ENCODE assay signal across 8 cellular contexts in the genomic region with DNA sequence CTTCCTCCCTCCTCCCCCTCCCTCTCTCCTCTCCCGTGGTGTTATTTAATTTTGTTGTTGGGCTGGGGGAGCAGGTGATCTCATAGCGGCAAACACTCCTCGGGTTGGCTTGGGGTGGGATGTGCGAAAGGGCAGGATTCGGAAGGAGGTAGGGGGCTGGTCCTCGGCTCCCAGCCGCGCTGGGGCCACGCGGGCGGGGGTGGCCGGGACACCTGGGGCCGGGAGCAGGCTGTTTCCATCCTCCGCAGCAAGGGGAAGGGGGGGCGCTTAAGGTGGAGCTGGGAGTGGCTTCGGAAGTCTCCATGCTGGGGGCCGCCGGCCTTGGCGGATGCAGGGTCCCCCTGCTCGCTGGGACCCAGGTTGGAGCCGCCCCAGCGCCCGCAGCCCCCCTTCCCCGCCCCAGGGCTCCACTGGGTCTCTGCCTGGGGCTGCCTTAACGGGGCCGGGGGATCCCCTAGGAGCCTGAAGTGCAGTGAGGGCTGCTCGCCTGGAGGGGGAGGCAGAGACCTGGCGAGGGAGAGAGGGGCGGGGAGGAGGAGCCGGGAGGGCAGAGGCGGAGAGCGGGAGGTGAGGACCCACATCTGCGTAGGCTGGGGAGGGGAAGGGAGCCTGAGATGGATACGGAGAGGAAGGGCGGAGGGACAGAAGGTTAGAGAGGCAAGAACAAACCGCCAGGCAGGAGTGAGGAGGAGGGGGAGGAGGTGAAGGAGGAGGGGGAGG. TPM values are rescaled to one million over a fixed set of nuclear protein-coding genes. Genes with fewer than 3 reads are reported as not detected.
DNase-seq lines count a peak whose midpoint lies in the region; TF ChIP-seq lines count a peak whose summit lies in the region.

No MANE protein-coding gene starts in this region.

- in situ Hi-C loops in transverse colon (cut with MboI; ENCODE audit: low pct_ligation_motif_present in 1 of 4, low pct_unique_long_range_greater_than_20kb in 1 of 4, low sequenced_read_pairs in 3 of 4): loop anchor here in 1 of 4 donors (10.0 kb wide), 1 partner anchor 98 kb away; a partner anchor contains a TSS

- no peak overlapping the region for H3K27ac Mint-ChIP-seq in HFFc6
- peak overlapping the region; percentile 77 for H3K27ac Mint-ChIP-seq in activated naive CD8-positive, alpha-beta T cell treated with anti-CD3 and anti-CD28 coated beads for 36 hours

- peak overlapping the region; percentile 69 for H3K4me3 Mint-ChIP-seq in HFFc6
- H3K4me3 Mint-ChIP-seq in activated naive CD8-positive, alpha-beta T cell treated with anti-CD3 and anti-CD28 coated beads for 36 hours: peak overlapping the region; percentile 86

- H3K36me3 Mint-ChIP-seq in HFFc6 (ENCODE audit: low read depth): no peaks in the 10 kb centered on the region
- no peaks in the 10 kb centered on the region for H3K36me3 Mint-ChIP-seq in activated naive CD8-positive, alpha-beta T cell treated with anti-CD3 and anti-CD28 coated beads for 36 hours

- H3K36me3 ChIP-seq in ES-I3 (ENCODE audit: insufficient read depth, low read length) (no peaks in the 10 kb centered on the region), transverse colon (no peaks in the 10 kb centered on the region)

- peak; percentile 45 for DNase-seq in HFFc6
- peak; percentile 81 for DNase-seq in NCI-H1092 treated with DMSO at 0.1 percent for 48 hours (lab: John Stamatoyannopoulos, UW)
- peak; percentile 67 for DNase-seq in SKM-1 treated with dmso at 0.1 percent for 144 hours (lab: John Stamatoyannopoulos, UW; ENCODE audit: unreplicated experiment)
- peak; percentile 94 for DNase-seq in activated naive CD8-positive, alpha-beta T cell treated with anti-CD3 and anti-CD28 coated beads for 36 hours
- DNase-seq in cardiac septum (ENCODE audit: low spot score): peak; percentile 92
- peak; percentile 89 for DNase-seq in pons (ENCODE audit: low spot score)
- peak; percentile 92 for DNase-seq in transverse colon

- intact Hi-C loops in cardiac septum (cut with DNase I): loop anchor here (5.0 kb wide), 2 partner anchors 191 to 311 kb away; a partner anchor contains a TSS
- intact Hi-C loops in transverse colon (cut with DNase I; ENCODE audit: low total_unique reads): loop anchor here (5.0 kb wide), 1 partner anchor 91 kb away; no protein-coding TSS in a partner anchor

- peak overlapping the region; percentile 60 for H3K9ac ChIP-seq in ES-I3 (ENCODE audit: low read depth, low read length)

- H3K4me3 ChIP-seq in transverse colon: peak overlapping the region; percentile 34 to 54 (median 45)

- H3K4me1 Mint-ChIP-seq in HFFc6 (ENCODE audit: low read depth): peaks cover 21% of the 10 kb centered on the region
- H3K4me1 Mint-ChIP-seq in activated naive CD8-positive, alpha-beta T cell treated with anti-CD3 and anti-CD28 coated beads for 36 hours: peaks cover 28% of the 10 kb centered on the region

- H3K27me3 Mint-ChIP-seq in HFFc6 (ENCODE audit: insufficient read depth): peaks cover 22% of the 10 kb centered on the region
- H3K27me3 Mint-ChIP-seq in activated naive CD8-positive, alpha-beta T cell treated with anti-CD3 and anti-CD28 coated beads for 36 hours: no peaks in the 10 kb centered on the region

- H3K4me1 ChIP-seq in ES-I3 (ENCODE audit: insufficient read depth, low read length) (peaks cover 4% of the 10 kb centered on the region), transverse colon (peaks cover 8 to 27% (median 13%) of the 10 kb centered on the region in 4 donors)

- TF ChIP-seq POLR2A in transverse colon (IDR thresholded peaks at IDR 0.05): peak; percentile 32

- H3K9me3 Mint-ChIP-seq in HFFc6: no peaks in the 10 kb centered on the region
- H3K9me3 Mint-ChIP-seq in activated naive CD8-positive, alpha-beta T cell treated with anti-CD3 and anti-CD28 coated beads for 36 hours: no peaks in the 10 kb centered on the region

- 0 to 1% methylated on average over 5 to 26 of the region's 36 CpGs for whole genome bisulfite sequencing in transverse colon (ENCODE audit: low coverage in 1 of 2), 2 donors

- no peaks in the 10 kb centered on the region for H3K27me3 ChIP-seq in transverse colon

- peak overlapping the region; percentile 81 to 90 (median 84) for H3K27ac ChIP-seq in transverse colon

- H3K9me3 ChIP-seq in ES-I3 (ENCODE audit: control insufficient read depth, insufficient read depth, low read length) (no peaks in the 10 kb centered on the region), transverse colon (no peaks in the 10 kb centered on the region)

- TF ChIP-seq EP300 in transverse colon (IDR thresholded peaks at IDR 0.05; ENCODE audit: low read depth): no peak

- TF ChIP-seq CTCF in HFFc6 (IDR thresholded peaks at IDR 0.05) (peak; percentile 85), transverse colon (IDR thresholded peaks at IDR 0.05) (peak; percentile 87 to 94 (median 90))

RNA-seq across cellular contexts. Expression of a gene that starts 0.4 kb away (rescaled TPM):
- total RNA-seq in HFFc6 (2021; fragmentation: NEBNext Ultra II Directional; extraction: Animal tissue kit (Norgen Biotek cat#: 25700)): 1 to 10 TPM in 4 of 6 experiments, under 1 TPM in 2; 0.53 to 2.5 (median 1.4) TPM
- 10 to 100 TPM; 11.9 to 14.1 TPM for total RNA-seq in activated naive CD8-positive, alpha-beta T cell treated with anti-CD3 and anti-CD28 coated beads for 36 hours
- total RNA-seq in cardiac septum: 6.5 TPM
- 1 to 10 TPM in 2 of 4 donors, not detected in 2; 1.4 to 2.5 TPM for total RNA-seq in transverse colon

RNA-seq across cellular contexts. Expression of a gene that starts 9.2 kb away (rescaled TPM):
- total RNA-seq in HFFc6 (2021; fragmentation: NEBNext Ultra II Directional; extraction: Animal tissue kit (Norgen Biotek cat#: 25700)): 1 to 10 TPM; 3.8 to 5.7 (median 4.4) TPM
- 10 to 100 TPM in 1 of 2 experiments, 1 to 10 TPM in 1; 9.3 to 10.1 TPM for total RNA-seq in activated naive CD8-positive, alpha-beta T cell treated with anti-CD3 and anti-CD28 coated beads for 36 hours
- total RNA-seq in cardiac septum: 4.4 TPM
- 10 to 100 TPM in 3 of 4 donors, 1 to 10 TPM in 1; 8.7 to 13.8 (median 11.6) TPM for total RNA-seq in transverse colon

RNA-seq across cellular contexts. Expression of a gene that starts 26.5 kb away (rescaled TPM):
- under 1 TPM in 4 of 6 experiments, not detected in 2; 0.12 to 0.23 (median 0.18) TPM for total RNA-seq in HFFc6 (2021; fragmentation: NEBNext Ultra II Directional; extraction: Animal tissue kit (Norgen Biotek cat#: 25700))
- total RNA-seq in activated naive CD8-positive, alpha-beta T cell treated with anti-CD3 and anti-CD28 coated beads for 36 hours: under 1 TPM; 0.21 to 0.24 TPM
- not detected for total RNA-seq in cardiac septum
- 1 to 10 TPM in 1 of 4 donors, under 1 TPM in 1, not detected in 2; 0.41 to 1.1 TPM for total RNA-seq in transverse colon

RNA-seq across cellular contexts. Expression of a gene that starts 27.0 kb away (rescaled TPM):
- total RNA-seq in HFFc6 (2021; fragmentation: NEBNext Ultra II Directional; extraction: Animal tissue kit (Norgen Biotek cat#: 25700)): 10 to 100 TPM; 20.1 to 34.0 (median 23.4) TPM
- 10 to 100 TPM; 36.7 to 40.8 TPM for total RNA-seq in activated naive CD8-positive, alpha-beta T cell treated with anti-CD3 and anti-CD28 coated beads for 36 hours
- 8.5 TPM for total RNA-seq in cardiac septum
- total RNA-seq in transverse colon: 100 to 1,000 TPM in 1 of 4 donors, 10 to 100 TPM in 3; 41.8 to 185 (median 68.7) TPM

RNA-seq across cellular contexts. Expression of a gene that starts 27.4 kb away (rescaled TPM):
- 1,000 to 10,000 TPM; 1,359 to 1,448 (median 1,407) TPM for total RNA-seq in HFFc6 (2021; fragmentation: NEBNext Ultra II Directional; extraction: Animal tissue kit (Norgen Biotek cat#: 25700))
- total RNA-seq in activated naive CD8-positive, alpha-beta T cell treated with anti-CD3 and anti-CD28 coated beads for 36 hours: 1,000 to 10,000 TPM; 1,968 to 2,008 TPM
- total RNA-seq in cardiac septum: 437 TPM
- 1,000 to 10,000 TPM; 1,394 to 2,260 (median 1,686) TPM for total RNA-seq in transverse colon

Comparison
In these comparisons a context has a peak if more than half of its experiments do, and no peak if none do; other contexts are left out.
1. Peak in every context shown above with its lines: DNase-seq, H3K4me3 ChIP-seq and H3K27ac ChIP-seq.